8 cellular contexts compared by ENCODE assay signal in genomic region chr20:39269031-39269461, GRCh38.
A peak's percentile ranks its signal among the peaks of the same experiment; 100 is the strongest.
DNase-seq lines count a peak whose midpoint lies in the region; ATAC-seq and TF ChIP-seq lines count a peak whose summit lies in the region.

No MANE protein-coding gene starts in this region.

- no peak overlapping the region for H3K27ac ChIP-seq in right cardiac atrium (ENCODE audit: low read length)

- H3K27me3 Mint-ChIP-seq in activated naive CD8-positive, alpha-beta T cell treated with anti-CD3 and anti-CD28 coated beads for 36 hours, result no peaks in the 10 kb centered on the region

- H3K9me3 Mint-ChIP-seq in activated naive CD8-positive, alpha-beta T cell treated with anti-CD3 and anti-CD28 coated beads for 36 hours, result no peaks in the 10 kb centered on the region

- no peaks in the 10 kb centered on the region for H3K9me3 ChIP-seq in right cardiac atrium (ENCODE audit: control insufficient read depth, low read length)

- peak; percentile 75 to 83 for ATAC-seq in right cardiac atrium
- no peak for ATAC-seq in GM19455 (IDR thresholded peaks at IDR 0.05; ENCODE audit: unreplicated experiment)

- no peak overlapping the region for H3K4me3 Mint-ChIP-seq in activated naive CD8-positive, alpha-beta T cell treated with anti-CD3 and anti-CD28 coated beads for 36 hours

- 40% methylated on average over 7 of the region's 7 CpGs for WGBS in right cardiac atrium

- peaks cover 2% of the 10 kb centered on the region for H3K4me1 Mint-ChIP-seq in activated naive CD8-positive, alpha-beta T cell treated with anti-CD3 and anti-CD28 coated beads for 36 hours

- no peaks in the 10 kb centered on the region for H3K4me1 ChIP-seq in right cardiac atrium (ENCODE audit: control insufficient read depth, insufficient read depth, low read length)

- intact Hi-C loops in right cardiac atrium (cut with DNase I), result loop anchor here (5.0 to 10.0 kb wide), 4 partner anchors 158 to 1696 kb away; no protein-coding TSS in a partner anchor

- H3K4me3 ChIP-seq in HFF-Myc (replicated peaks; ENCODE audit: low read depth, low read length) (no peak overlapping the region), right cardiac atrium (ENCODE audit: low read length) (no peak overlapping the region)

- peak; percentile 76 for TF ChIP-seq CTCF in HFF-Myc (IDR thresholded peaks at IDR 0.05; ENCODE audit: low read depth, low read length, missing control alignments)

- DNase-seq in NCI-H1694 (lab: John Stamatoyannopoulos, UW), result peak; percentile 21
- DNase-seq in NCI-H1694 treated with DMSO at 0.1 percent for 48 hours (lab: John Stamatoyannopoulos, UW), result no peak
- no peak for DNase-seq in HFF-Myc (ENCODE audit: extremely low read depth, low read depth)
- peak; percentile 11 for DNase-seq in NCI-H345 treated with DMSO at 0.1 percent for 48 hours (lab: John Stamatoyannopoulos, UW; ENCODE audit: unreplicated experiment)
- peak; percentile 41 for DNase-seq in activated naive CD8-positive, alpha-beta T cell treated with anti-CD3 and anti-CD28 coated beads for 36 hours
- DNase-seq in right cardiac atrium, result peak; percentile 58 to 88 (median 82)
- DNase-seq in stimulated activated CD4-positive, alpha-beta T cell treated with anti-CD3 and anti-CD28 coated beads, Interleukin-12 subunit alpha, Interleukin-12 subunit beta, amount 100 ng/mL, for 48 hours (ENCODE audit: low read depth in 2 of 3, low spot score in 1 of 3), result peak in 2 of 3 donors; percentile 10 to 32

- H3K27me3 ChIP-seq in right cardiac atrium (ENCODE audit: control insufficient read depth, insufficient read depth), result no peaks in the 10 kb centered on the region

- H3K27ac Mint-ChIP-seq in activated naive CD8-positive, alpha-beta T cell treated with anti-CD3 and anti-CD28 coated beads for 36 hours, result no peak overlapping the region

- no peaks in the 10 kb centered on the region for H3K36me3 Mint-ChIP-seq in activated naive CD8-positive, alpha-beta T cell treated with anti-CD3 and anti-CD28 coated beads for 36 hours

Comparison
In these comparisons a context has a peak if more than half of its experiments do, and no peak if none do; other contexts are left out.
1. DNase-seq: peak in NCI-H1694 (single experiment), NCI-H345 treated with DMSO at 0.1 percent for 48 hours (single experiment), activated naive CD8-positive, alpha-beta T cell treated with anti-CD3 and anti-CD28 coated beads for 36 hours (single experiment), right cardiac atrium (3 of 3) and stimulated activated CD4-positive, alpha-beta T cell treated with anti-CD3 and anti-CD28 coated beads, Interleukin-12 subunit alpha, Interleukin-12 subunit beta, amount 100 ng/mL, for 48 hours (2 of 3); none in NCI-H1694 treated with DMSO at 0.1 percent for 48 hours (single experiment) and HFF-Myc (single experiment).